15 cellular contexts compared by ENCODE assay signal in the genomic region with DNA sequence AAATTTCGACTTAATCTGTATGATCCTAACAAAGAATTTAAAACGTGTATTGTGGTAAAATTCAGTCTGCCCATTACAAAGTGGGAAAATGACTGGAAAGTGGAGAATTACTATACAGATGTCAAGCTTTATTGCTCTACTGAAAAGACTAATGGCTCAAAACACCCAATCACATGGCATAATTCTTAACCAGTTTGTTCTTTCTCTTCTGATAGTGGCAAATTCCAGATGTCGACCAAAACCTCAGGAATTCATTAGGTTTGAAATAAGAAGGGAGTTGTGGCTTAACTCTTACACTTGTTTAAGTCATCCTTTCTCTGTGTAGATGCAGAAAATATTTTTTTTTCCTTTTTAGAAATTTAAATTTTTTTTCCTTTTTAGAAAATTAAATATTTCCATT.
"Had no signal": no experiment of that assay in that cellular context is flagged by ENCODE, and none has a peak within 500 bp of the region (broad histone marks: within the 10 kb centered on the region; RNA-seq: fewer than 3 reads in every experiment).

No MANE protein-coding gene starts in this region.

- H3K9me3 ChIP-seq: MG63, SK-N-SH had no signal

- DNase-seq: KBM-7, MG63, NCI-H1092, NCI-H1105 treated with DMSO at 0.1 percent for 48 hours, NCI-H1694 treated with DMSO at 0.1 percent for 48 hours, NCI-H1930, NCI-H2107, NCI-H2227 treated with DMSO at 0.1 percent for 48 hours, NCI-H524, NCI-H526 treated with DMSO at 0.1 percent for 48 hours, NCI-H748 treated with DMSO at 0.1 percent for 48 hours, RPMI8226, SHP77, SK-N-SH, SW 1271 had no signal

- H3K4me3 ChIP-seq: MG63 had no signal

- H3K36me3 ChIP-seq: MG63 had no signal

- H3K27me3 ChIP-seq: MG63 had no signal
